6 cellular contexts compared by ENCODE assay signal in the genomic region with DNA sequence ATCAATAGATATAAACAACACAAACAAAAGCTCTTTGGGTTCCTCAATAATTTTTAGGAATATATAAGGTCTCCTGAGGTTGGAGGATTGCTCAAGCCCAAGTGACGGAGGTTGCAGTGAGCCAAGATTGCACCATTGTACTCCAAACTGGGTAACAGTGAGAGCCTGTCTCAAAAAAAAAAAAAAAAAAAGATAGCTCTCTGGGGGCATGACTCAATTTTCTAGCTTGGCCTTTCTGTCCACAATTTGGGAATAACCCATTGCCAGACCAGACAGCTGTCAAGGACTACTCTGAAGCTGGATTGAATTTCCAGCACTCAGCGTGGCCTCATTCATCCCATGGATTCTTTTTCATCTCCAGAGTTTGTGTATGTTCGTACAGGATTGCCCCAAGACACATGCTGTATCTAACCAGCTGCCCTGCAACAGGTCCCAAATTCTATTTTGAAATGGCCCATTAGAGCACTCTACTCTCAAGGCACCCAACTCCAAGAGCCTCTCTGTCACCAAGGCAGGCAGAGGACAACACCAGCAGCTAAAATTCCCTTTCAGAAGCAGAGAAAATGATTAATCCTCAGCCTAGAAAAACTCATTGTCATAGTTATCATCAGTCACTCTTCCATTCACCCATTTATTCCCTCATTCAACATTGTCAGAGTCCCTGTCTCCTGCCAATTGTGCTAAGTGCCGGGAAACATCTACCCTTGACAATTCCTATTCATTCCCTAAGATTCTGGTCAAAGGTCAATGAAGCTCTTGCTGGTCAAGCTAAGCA. TPM values are rescaled to one million over a fixed set of nuclear protein-coding genes. Genes with fewer than 3 reads are reported as not detected.
DNase-seq lines count a peak whose midpoint lies in the region; ATAC-seq, FAIRE-seq and TF ChIP-seq lines count a peak whose summit lies in the region.

No MANE protein-coding gene starts in this region.

- peak overlapping the region in 2 of 4 donors; percentile 1 to 69 for H3K27ac ChIP-seq in pancreas

- peak; percentile 17 for DNase-seq in HFFc6
- peak; percentile 95 to 98 for DNase-seq in cardiac fibroblast (ENCODE audit: low read depth in 2 of 2)
- no peak for DNase-seq in pancreas
- DNase-seq in GM12891 (ENCODE audit: insufficient read length, low spot score), result no peak
- no peak for DNase-seq in urothelium cell line (ENCODE audit: low spot score)
- DNase-seq in NCI-H1105 (lab: John Stamatoyannopoulos, UW), result no peak

- peaks cover 7% of the 10 kb centered on the region for H3K9me3 Mint-ChIP-seq in HFFc6

- intact Hi-C loops in pancreas (cut with DNase I), result no loop called here

- no peak for FAIRE-seq in pancreas (lab: Jason Lieb, UNC)
- FAIRE-seq in GM12891 (lab: Jason Lieb, UNC), result no peak
- no peak for FAIRE-seq in urothelium cell line (lab: Jason Lieb, UNC)

- H3K4me3 ChIP-seq in cardiac fibroblast (replicated peaks in 1 of 2; ENCODE audit: low read depth in 2 of 2, low read length in 2 of 2) (no peak overlapping the region), pancreas (no peak overlapping the region)

- H3K36me3 ChIP-seq in pancreas, result peaks cover 0 to 2% (median 0%) of the 10 kb centered on the region in 3 donors

- H3K27me3 Mint-ChIP-seq in HFFc6 (ENCODE audit: insufficient read depth), result no peaks in the 10 kb centered on the region; the same call in 1 of the 2 replicates

- H3K36me3 Mint-ChIP-seq in HFFc6 (ENCODE audit: low read depth), result peaks cover 22% of the 10 kb centered on the region

- no peaks in the 10 kb centered on the region for H3K27me3 ChIP-seq in pancreas

- peak overlapping the region; percentile 89 for H3K27ac Mint-ChIP-seq in HFFc6

- TF ChIP-seq CTCF in HFFc6 (IDR thresholded peaks at IDR 0.05) (no peak), cardiac fibroblast (IDR thresholded peaks at IDR 0.05; ENCODE audit: low read depth, low read length) (no peak), pancreas (IDR thresholded peaks at IDR 0.05) (no peak)

- TF ChIP-seq POLR2A in GM12891 (IDR thresholded peaks at IDR 0.05; ENCODE audit: low read depth, low read length), result no peak

- H3K4me1 Mint-ChIP-seq in HFFc6 (ENCODE audit: low read depth), result peaks cover 48% of the 10 kb centered on the region

- H3K4me1 ChIP-seq in pancreas, result peaks cover 7 to 21% (median 8%) of the 10 kb centered on the region in 3 donors

- ATAC-seq in pancreas, result peak in 3 of 4 donors; percentile 33 to 54 (median 50)

- H3K9me3 ChIP-seq in pancreas, result no peaks in the 10 kb centered on the region

- WGBS in pancreas, 2 donors, result 73 to 75% methylated on average over 4 of the region's 4 CpGs

- peak overlapping the region; percentile 47; the same call in 1 of the 2 replicates for H3K4me3 Mint-ChIP-seq in HFFc6

TF ChIP-seq in GM12891, 5 proteins besides CTCF, POLR2A, EP300 and RAD21:
- TF ChIP-seq SPI1 (IDR thresholded peaks at IDR 0.05; ENCODE audit: low read depth, low read length) (no peak), PAX5 (IDR thresholded peaks at IDR 0.05; ENCODE audit: insufficient read depth, low read length, severe bottlenecking) (no peak)
TF ChIP-seq in GM12891: peak in this region for 0.

RNA-seq across cellular contexts. Expression of gene FAM193B, which starts 8.7 kb away (rescaled TPM):
- total RNA-seq in HFFc6 (2021; fragmentation: NEBNext Ultra II Directional; extraction: Animal tissue kit (Norgen Biotek cat#: 25700)), result 10 to 100 TPM; 16.1 to 25.6 (median 21.6) TPM
- 10 to 100 TPM; 30.1 to 79.7 (median 41.8) TPM for total RNA-seq in pancreas
- polyA plus RNA-seq in pancreas, result 100 to 1,000 TPM; 399 to 519 TPM
- 28.6 TPM for polyA plus RNA-seq in GM12891 (2012; ENCODE audit: low read depth, missing spikeins)

RNA-seq across cellular contexts. Expression of gene DDX41, which starts 28.9 kb away (rescaled TPM):
- 100 to 1,000 TPM in 3 of 6 experiments, 10 to 100 TPM in 3; 83.8 to 105 (median 98.5) TPM for total RNA-seq in HFFc6 (2021; fragmentation: NEBNext Ultra II Directional; extraction: Animal tissue kit (Norgen Biotek cat#: 25700))
- 10 to 100 TPM; 24.3 to 47.4 (median 39.4) TPM for total RNA-seq in pancreas
- 10 to 100 TPM; 68.3 to 88.1 TPM for polyA plus RNA-seq in pancreas
- polyA plus RNA-seq in GM12891 (2012; ENCODE audit: low read depth, missing spikeins), result 114 TPM

RNA-seq across cellular contexts. Expression of gene DOK3, which starts 36.0 kb away (rescaled TPM):
- total RNA-seq in HFFc6 (2021; fragmentation: NEBNext Ultra II Directional; extraction: Animal tissue kit (Norgen Biotek cat#: 25700)), result 1 to 10 TPM; 1.1 to 2.6 (median 1.3) TPM
- total RNA-seq in pancreas, result 10 to 100 TPM in 1 of 6 donors, 1 to 10 TPM in 4, under 1 TPM in 1; 0.98 to 11.4 (median 4.3) TPM
- polyA plus RNA-seq in pancreas, result 1 to 10 TPM; 3.9 to 6.5 TPM
- polyA plus RNA-seq in GM12891 (2012; ENCODE audit: low read depth, missing spikeins), result 73.2 TPM

RNA-seq across cellular contexts. Expression of gene TMED9, which starts 46.3 kb away (rescaled TPM):
- total RNA-seq in HFFc6 (2021; fragmentation: NEBNext Ultra II Directional; extraction: Animal tissue kit (Norgen Biotek cat#: 25700)), result 100 to 1,000 TPM; 350 to 457 (median 354) TPM
- 100 to 1,000 TPM in 5 of 6 donors, 10 to 100 TPM in 1; 99.1 to 167 (median 124) TPM for total RNA-seq in pancreas
- polyA plus RNA-seq in pancreas, result 100 to 1,000 TPM; 105 to 113 TPM
- 119 TPM for polyA plus RNA-seq in GM12891 (2012; ENCODE audit: low read depth, missing spikeins)

RNA-seq across cellular contexts. Expression of gene PDLIM7, which starts 48.3 kb away (rescaled TPM):
- total RNA-seq in HFFc6 (2021; fragmentation: NEBNext Ultra II Directional; extraction: Animal tissue kit (Norgen Biotek cat#: 25700)), result 100 to 1,000 TPM; 339 to 353 (median 343) TPM
- total RNA-seq in pancreas, result 10 to 100 TPM in 2 of 6 donors, 1 to 10 TPM in 4; 3.9 to 39.9 (median 8.7) TPM
- 10 to 100 TPM; 23.2 to 38.0 TPM for polyA plus RNA-seq in pancreas
- 38.1 TPM for polyA plus RNA-seq in GM12891 (2012; ENCODE audit: low read depth, missing spikeins)

Comparison
In these comparisons a context has a peak if more than half of its experiments do, and no peak if none do; other contexts are left out.
1. DNase-seq: peak in HFFc6 (single experiment) and cardiac fibroblast (2 of 2); none in pancreas (0 of 6), GM12891 (single experiment), urothelium cell line (single experiment) and NCI-H1105 (single experiment).